In genomic region chrX:155028192-155028591, GRCh38 we compare ENCODE assay signal across 8 cellular contexts. TPM values are rescaled to one million over a fixed set of nuclear protein-coding genes. Genes with fewer than 3 reads are reported as not detected.
DNase-seq lines count a peak whose midpoint lies in the region; ATAC-seq, FAIRE-seq and TF ChIP-seq lines count a peak whose summit lies in the region.

No MANE protein-coding gene starts in this region.

- peak overlapping the region in 1 of 2 donors; percentile 82 for H3K4me3 ChIP-seq in CD4-positive, alpha-beta memory T cell (ENCODE audit: low read length in 2 of 2)
- no peak overlapping the region for H3K4me3 ChIP-seq in KMS-11 (IDR thresholded peaks at IDR 0.05; ENCODE audit: insufficient read depth, low read depth, low read length)
- peak overlapping the region; percentile 69 for H3K4me3 ChIP-seq in brain microvascular endothelial cell (ENCODE audit: low read depth, low read length)

- H3K36me3 ChIP-seq in CD4-positive, alpha-beta memory T cell (ENCODE audit: insufficient read depth, low read length), result no peaks in the 10 kb centered on the region
- H3K36me3 ChIP-seq in KMS-11 (ENCODE audit: insufficient read depth) (no peaks in the 10 kb centered on the region), brain microvascular endothelial cell (replicated peaks) (no peaks in the 10 kb centered on the region)

- peaks cover 0 to 7% (median 0%) of the 10 kb centered on the region in 8 donors for H3K9me3 Mint-ChIP-seq in CD4-positive, alpha-beta memory T cell
- H3K9me3 Mint-ChIP-seq in natural killer cell, result no peaks in the 10 kb centered on the region

- intact Hi-C loops in CD4-positive, alpha-beta memory T cell (cut with micrococcal nuclease), result no loop called here
- intact Hi-C loops in natural killer cell (cut with micrococcal nuclease), result no loop called here

- H3K79me2 ChIP-seq in KMS-11 (ENCODE audit: insufficient read depth, low read depth), result peaks cover 18% of the 10 kb centered on the region; the same call in 1 of the 2 replicates

- H3K9me3 ChIP-seq in CD4-positive, alpha-beta memory T cell (ENCODE audit: control insufficient read depth in 1 of 2, low read length in 2 of 2), result no peaks in the 10 kb centered on the region

- no peaks in the 10 kb centered on the region for H4K20me1 ChIP-seq in KMS-11 (ENCODE audit: insufficient read depth)

- peak overlapping the region; percentile 94 for H3K27ac ChIP-seq in CD4-positive, alpha-beta memory T cell (ENCODE audit: low read depth, low read length)
- H3K27ac ChIP-seq in KMS-11 (peak overlapping the region; percentile 91), brain microvascular endothelial cell (peak overlapping the region; percentile 95)

- H3K4me2 ChIP-seq in KMS-11, result peak overlapping the region; percentile 53

- POLR2A ChIA-PET in CD4-positive, alpha-beta memory T cell (lab: Charles Lee; ENCODE audit: partially characterized antibody), result interaction anchor here (0.7 kb wide), 1 partner anchor 42 kb away, joined by 3 read pairs; no protein-coding TSS in a partner anchor

- peak overlapping the region; percentile 77 for H3K9ac ChIP-seq in KMS-11

- H3K27ac Mint-ChIP-seq in CD4-positive, alpha-beta memory T cell, result peak overlapping the region in 6 of 7 donors; percentile 95 to 97 (median 96)
- peak overlapping the region; percentile 87 to 95 for H3K27ac Mint-ChIP-seq in natural killer cell

- no peak for FAIRE-seq in urothelium cell line (lab: Jason Lieb, UNC)

- CTCF ChIA-PET in CD4-positive, alpha-beta memory T cell (lab: Charles Lee; ENCODE audit: partially characterized antibody), result interaction anchor here (1.4 kb wide), 1 partner anchor 29 kb away, joined by 5 read pairs; no protein-coding TSS in a partner anchor

- no peak for DNase-seq in CD4-positive, alpha-beta memory T cell
- DNase-seq in brain microvascular endothelial cell (no peak), natural killer cell (no peak), hippocampal formation (lab: John Stamatoyannopoulos, UW) (no peak), NCI-H524 treated with DMSO at 0.1 percent for 48 hours (lab: John Stamatoyannopoulos, UW) (no peak), SIG-M5 treated with dmso at 0.1 percent for 504 hours (lab: John Stamatoyannopoulos, UW; ENCODE audit: unreplicated experiment) (no peak), urothelium cell line (ENCODE audit: low spot score) (no peak)

- no peak for TF ChIP-seq CTCF in KMS-11 (conservative IDR thresholded peaks at IDR 0.05; ENCODE audit: low read depth, low read length)
- no peak for TF ChIP-seq CTCF in brain microvascular endothelial cell (IDR thresholded peaks at IDR 0.05; ENCODE audit: low read depth, low read length, missing control alignments)
- no peak for TF ChIP-seq CTCF in natural killer cell (IDR thresholded peaks at IDR 0.05)

- H3K4me1 Mint-ChIP-seq in CD4-positive, alpha-beta memory T cell, result peaks cover 9 to 36% (median 20%) of the 10 kb centered on the region in 4 donors
- H3K4me1 Mint-ChIP-seq in natural killer cell, result peaks cover 5 to 6% of the 10 kb centered on the region in 2 donors

- no peaks in the 10 kb centered on the region for H3K27me3 Mint-ChIP-seq in CD4-positive, alpha-beta memory T cell
- H3K27me3 Mint-ChIP-seq in natural killer cell (ENCODE audit: low read depth in 2 of 2), result no peaks in the 10 kb centered on the region

- peak overlapping the region; percentile 12; the same call in 1 of the 2 replicates for H2AFZ ChIP-seq in KMS-11 (ENCODE audit: low read depth)

- in situ Hi-C loops in brain microvascular endothelial cell (cut with HindIII; ENCODE audit: low pct_ligation_motif_present, low sequenced_read_pairs), result no loop called here

- peaks cover 0 to 6% of the 10 kb centered on the region in 2 donors for H3K36me3 Mint-ChIP-seq in CD4-positive, alpha-beta memory T cell
- H3K36me3 Mint-ChIP-seq in natural killer cell, result no peaks in the 10 kb centered on the region

- ATAC-seq in natural killer cell, result no peak

- H3K4me1 ChIP-seq in CD4-positive, alpha-beta memory T cell (ENCODE audit: insufficient read depth, low read length), result peaks cover 15% of the 10 kb centered on the region
- peaks cover 28% of the 10 kb centered on the region for H3K4me1 ChIP-seq in KMS-11 (ENCODE audit: low read depth, poor library complexity, severe bottlenecking)

- no peaks in the 10 kb centered on the region for H3K27me3 ChIP-seq in CD4-positive, alpha-beta memory T cell (ENCODE audit: insufficient read depth, low read length)
- H3K27me3 ChIP-seq in KMS-11 (ENCODE audit: insufficient read depth, low read depth) (no peaks in the 10 kb centered on the region), brain microvascular endothelial cell (replicated peaks) (no peaks in the 10 kb centered on the region)

- peak overlapping the region; percentile 49 to 93 (median 90) for H3K4me3 Mint-ChIP-seq in CD4-positive, alpha-beta memory T cell
- no peak overlapping the region for H3K4me3 Mint-ChIP-seq in natural killer cell

RNA-seq across cellular contexts. Expression of gene FUNDC2, which starts 1.5 kb away (rescaled TPM):
- total RNA-seq in CD4-positive, alpha-beta memory T cell, result 10 to 100 TPM; 52.6 to 53.6 TPM
- polyA plus RNA-seq in CD4-positive, alpha-beta memory T cell, result 100 to 1,000 TPM; 156 to 173 TPM
- total RNA-seq in natural killer cell, result 10 to 100 TPM; 49.7 to 52.9 (median 52.1) TPM

RNA-seq across cellular contexts. Expression of gene F8, which starts 5.7 kb away (rescaled TPM):
- total RNA-seq in CD4-positive, alpha-beta memory T cell, result 1 to 10 TPM; 2.4 to 2.7 TPM
- 1 to 10 TPM; 4.6 to 7.2 TPM for polyA plus RNA-seq in CD4-positive, alpha-beta memory T cell
- total RNA-seq in natural killer cell, result 1 to 10 TPM; 1.4 to 4.6 (median 2.8) TPM

RNA-seq across cellular contexts. Expression of gene CMC4, which starts 42.7 kb away (rescaled TPM):
- total RNA-seq in CD4-positive, alpha-beta memory T cell, result 1 to 10 TPM; 6.1 to 7.0 TPM
- 10 to 100 TPM; 23.0 to 25.3 TPM for polyA plus RNA-seq in CD4-positive, alpha-beta memory T cell
- 1 to 10 TPM; 2.7 to 9.2 (median 5.2) TPM for total RNA-seq in natural killer cell

RNA-seq across cellular contexts. Expression of gene MTCP1, which starts 42.7 kb away (rescaled TPM):
- total RNA-seq in CD4-positive, alpha-beta memory T cell, result 10 to 100 TPM; 21.8 to 24.2 TPM
- polyA plus RNA-seq in CD4-positive, alpha-beta memory T cell, result 10 to 100 TPM; 26.0 to 44.1 TPM
- 10 to 100 TPM; 12.1 to 17.3 (median 14.0) TPM for total RNA-seq in natural killer cell

RNA-seq across cellular contexts. Expression of gene BRCC3, which starts 43.1 kb away (rescaled TPM):
- total RNA-seq in CD4-positive, alpha-beta memory T cell, result 10 to 100 TPM; 19.2 to 19.7 TPM
- polyA plus RNA-seq in CD4-positive, alpha-beta memory T cell, result 10 to 100 TPM; 18.8 to 30.1 TPM
- 10 to 100 TPM; 15.0 to 20.8 (median 17.9) TPM for total RNA-seq in natural killer cell
